Comparison of ENCODE assay signal across 1 cellular context in the genomic region with DNA sequence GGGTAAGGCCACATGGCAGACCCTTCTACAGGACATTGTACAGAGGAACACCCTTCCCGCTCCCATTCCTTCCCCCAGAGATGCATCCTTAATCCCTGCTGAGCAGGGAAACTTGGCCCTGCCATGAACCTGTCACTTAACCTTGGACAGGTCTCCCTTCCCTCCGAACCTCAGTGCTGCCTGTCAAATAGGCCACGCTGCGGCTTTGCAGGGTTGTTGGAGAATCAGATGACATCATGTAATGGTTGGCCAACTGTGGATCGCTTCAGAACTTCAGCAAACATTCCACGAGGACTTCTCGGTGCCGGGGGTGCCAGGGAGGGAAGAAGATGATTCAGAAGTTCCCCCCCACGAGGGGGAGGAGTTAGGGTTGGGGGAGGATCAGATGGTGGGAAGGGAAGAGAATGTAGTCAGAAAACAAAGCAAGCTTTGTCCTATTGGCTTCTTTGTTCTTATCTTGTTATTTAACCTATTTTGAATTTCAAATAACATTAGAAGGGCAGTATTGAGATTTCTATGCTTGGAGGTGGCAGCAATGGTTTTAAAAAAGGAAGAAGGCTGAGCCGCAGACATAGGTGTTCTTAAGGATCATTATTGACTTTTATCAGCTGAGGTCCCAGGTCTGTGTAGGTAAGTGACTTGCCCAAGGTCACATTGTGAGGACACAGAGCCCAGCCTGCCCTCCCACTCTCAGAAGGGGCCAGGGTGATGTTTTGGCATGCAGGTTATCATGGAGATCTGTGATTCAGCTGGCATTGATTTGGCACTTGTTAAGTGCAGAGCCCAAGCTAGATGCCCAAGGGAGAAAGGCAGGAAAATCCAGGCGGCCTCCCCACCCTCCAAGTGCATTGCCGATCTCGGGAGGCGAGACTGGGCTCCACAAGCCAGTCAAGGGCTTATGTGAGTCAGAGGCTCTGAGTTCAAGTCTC.
TF ChIP-seq lines count a peak whose summit lies in the region.

No MANE protein-coding gene starts in this region.

TF ChIP-seq in SK-N-SH, 30 proteins besides CTCF, POLR2A, EP300 and RAD21 (continued from another document):
- TF ChIP-seq ZBTB33 (IDR thresholded peaks at IDR 0.05; ENCODE audit: borderline replicate concordance, low read depth) (no peak), RXRA (IDR thresholded peaks at IDR 0.05; ENCODE audit: borderline replicate concordance, low read depth) (no peak), TAF1 (IDR thresholded peaks at IDR 0.05; ENCODE audit: borderline replicate concordance, low read depth, low read length) (no peak), MAX (IDR thresholded peaks at IDR 0.05; ENCODE audit: low read depth) (peak; percentile 93), RCOR1 (IDR thresholded peaks at IDR 0.05; ENCODE audit: low read length) (no peak), ELF1 (IDR thresholded peaks at IDR 0.05) (no peak), MXI1 (IDR thresholded peaks at IDR 0.05; ENCODE audit: low read depth, low read length) (no peak), NRF1 (IDR thresholded peaks at IDR 0.05; ENCODE audit: low read depth, low read length) (no peak), RFX5 (IDR thresholded peaks at IDR 0.05; ENCODE audit: low read length) (no peak), GATA2 (CRISPR knock-in tag; IDR thresholded peaks at IDR 0.05) (no peak), FOSL2 (IDR thresholded peaks at IDR 0.05; ENCODE audit: borderline replicate concordance, low read depth) (peak; percentile 90), NFIC (IDR thresholded peaks at IDR 0.05; ENCODE audit: borderline replicate concordance) (peak; percentile 60), SMC3 (IDR thresholded peaks at IDR 0.05; ENCODE audit: low read depth, low read length) (no peak), MEF2A (IDR thresholded peaks at IDR 0.05; ENCODE audit: borderline replicate concordance, low read depth) (no peak), SIN3A (IDR thresholded peaks at IDR 0.05; ENCODE audit: borderline replicate concordance, low read depth, low read length) (peak; percentile 89; the same call in 1 of the 2 replicates), FOXM1 (IDR thresholded peaks at IDR 0.05; ENCODE audit: low read depth) (no peak), EZH2phosphoT487 (IDR thresholded peaks at IDR 0.05; ENCODE audit: borderline replicate concordance, low read depth) (no peak), IRF3 (IDR thresholded peaks at IDR 0.05; ENCODE audit: low read depth, low read length) (no peak), POLR2AphosphoS5 (IDR thresholded peaks at IDR 0.05; ENCODE audit: low read depth, low read length) (no peak), CHD2 (IDR thresholded peaks at IDR 0.05; ENCODE audit: low read length, partially characterized antibody) (no peak), TEAD4 (IDR thresholded peaks at IDR 0.05; ENCODE audit: borderline replicate concordance, insufficient read depth) (no peak), FOXJ3 (CRISPR knock-in tag; IDR thresholded peaks at IDR 0.05) (no peak), YY1 (IDR thresholded peaks at IDR 0.05; ENCODE audit: low read depth) (no peak)
- TF ChIP-seq, protein P1, sequence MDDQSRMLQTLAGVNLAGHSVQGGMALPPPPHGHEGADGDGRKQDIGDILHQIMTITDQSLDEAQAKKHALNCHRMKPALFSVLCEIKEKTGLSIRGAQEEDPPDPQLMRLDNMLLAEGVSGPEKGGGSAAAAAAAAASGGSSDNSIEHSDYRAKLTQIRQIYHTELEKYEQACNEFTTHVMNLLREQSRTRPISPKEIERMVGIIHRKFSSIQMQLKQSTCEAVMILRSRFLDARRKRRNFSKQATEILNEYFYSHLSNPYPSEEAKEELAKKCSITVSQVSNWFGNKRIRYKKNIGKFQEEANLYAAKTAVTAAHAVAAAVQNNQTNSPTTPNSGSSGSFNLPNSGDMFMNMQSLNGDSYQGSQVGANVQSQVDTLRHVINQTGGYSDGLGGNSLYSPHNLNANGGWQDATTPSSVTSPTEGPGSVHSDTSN (IDR thresholded peaks at IDR 0.05), result peak; percentile 70
- TF ChIP-seq, protein P2, sequence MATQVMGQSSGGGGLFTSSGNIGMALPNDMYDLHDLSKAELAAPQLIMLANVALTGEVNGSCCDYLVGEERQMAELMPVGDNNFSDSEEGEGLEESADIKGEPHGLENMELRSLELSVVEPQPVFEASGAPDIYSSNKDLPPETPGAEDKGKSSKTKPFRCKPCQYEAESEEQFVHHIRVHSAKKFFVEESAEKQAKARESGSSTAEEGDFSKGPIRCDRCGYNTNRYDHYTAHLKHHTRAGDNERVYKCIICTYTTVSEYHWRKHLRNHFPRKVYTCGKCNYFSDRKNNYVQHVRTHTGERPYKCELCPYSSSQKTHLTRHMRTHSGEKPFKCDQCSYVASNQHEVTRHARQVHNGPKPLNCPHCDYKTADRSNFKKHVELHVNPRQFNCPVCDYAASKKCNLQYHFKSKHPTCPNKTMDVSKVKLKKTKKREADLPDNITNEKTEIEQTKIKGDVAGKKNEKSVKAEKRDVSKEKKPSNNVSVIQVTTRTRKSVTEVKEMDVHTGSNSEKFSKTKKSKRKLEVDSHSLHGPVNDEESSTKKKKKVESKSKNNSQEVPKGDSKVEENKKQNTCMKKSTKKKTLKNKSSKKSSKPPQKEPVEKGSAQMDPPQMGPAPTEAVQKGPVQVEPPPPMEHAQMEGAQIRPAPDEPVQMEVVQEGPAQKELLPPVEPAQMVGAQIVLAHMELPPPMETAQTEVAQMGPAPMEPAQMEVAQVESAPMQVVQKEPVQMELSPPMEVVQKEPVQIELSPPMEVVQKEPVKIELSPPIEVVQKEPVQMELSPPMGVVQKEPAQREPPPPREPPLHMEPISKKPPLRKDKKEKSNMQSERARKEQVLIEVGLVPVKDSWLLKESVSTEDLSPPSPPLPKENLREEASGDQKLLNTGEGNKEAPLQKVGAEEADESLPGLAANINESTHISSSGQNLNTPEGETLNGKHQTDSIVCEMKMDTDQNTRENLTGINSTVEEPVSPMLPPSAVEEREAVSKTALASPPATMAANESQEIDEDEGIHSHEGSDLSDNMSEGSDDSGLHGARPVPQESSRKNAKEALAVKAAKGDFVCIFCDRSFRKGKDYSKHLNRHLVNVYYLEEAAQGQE (IDR thresholded peaks at IDR 0.05; ENCODE audit: low read depth, low read length), result peak; percentile 69; the same call in 1 of the 2 replicates
- TF ChIP-seq, protein P3, sequence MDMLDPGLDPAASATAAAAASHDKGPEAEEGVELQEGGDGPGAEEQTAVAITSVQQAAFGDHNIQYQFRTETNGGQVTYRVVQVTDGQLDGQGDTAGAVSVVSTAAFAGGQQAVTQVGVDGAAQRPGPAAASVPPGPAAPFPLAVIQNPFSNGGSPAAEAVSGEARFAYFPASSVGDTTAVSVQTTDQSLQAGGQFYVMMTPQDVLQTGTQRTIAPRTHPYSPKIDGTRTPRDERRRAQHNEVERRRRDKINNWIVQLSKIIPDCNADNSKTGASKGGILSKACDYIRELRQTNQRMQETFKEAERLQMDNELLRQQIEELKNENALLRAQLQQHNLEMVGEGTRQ (IDR thresholded peaks at IDR 0.05; ENCODE audit: borderline replicate concordance, low read depth, low read length), result no peak
